24 cellular contexts compared by ENCODE assay signal in genomic region chr18:25175558-25175957, GRCh38.
"Had no signal": no experiment of that assay in that cellular context is flagged by ENCODE, and none has a peak within 500 bp of the region (broad histone marks: within the 10 kb centered on the region; RNA-seq: fewer than 3 reads in every experiment).

No MANE protein-coding gene starts in this region.

- H3K27ac ChIP-seq: colonic mucosa, coronary artery, dorsolateral prefrontal cortex, epithelial cell of prostate, esophagus muscularis mucosa, esophagus squamous epithelium, foreskin keratinocyte, gastrocnemius medialis, gastroesophageal sphincter, heart left ventricle, heart right ventricle, hepatocyte had no signal

- H3K36me3 ChIP-seq: colonic mucosa, esophagus muscularis mucosa, esophagus squamous epithelium, gastrocnemius medialis, gastroesophageal sphincter, heart left ventricle, heart right ventricle had no signal

- H3K9me3 ChIP-seq: colonic mucosa, esophagus muscularis mucosa, esophagus squamous epithelium, gastrocnemius medialis, gastroesophageal sphincter, heart left ventricle, heart right ventricle had no signal

- H3K4me3 ChIP-seq: colonic mucosa, coronary artery, dorsolateral prefrontal cortex, esophagus muscularis mucosa, esophagus squamous epithelium, gastrocnemius medialis, gastroesophageal sphincter, heart left ventricle, heart right ventricle, hepatocyte had no signal

- DNase-seq: colonic mucosa; cortex of kidney; dermis blood vessel endothelial cell; dorsolateral prefrontal cortex; effector CD4-positive, alpha-beta T cell; effector CD8-positive, alpha-beta T cell; effector memory CD4-positive, alpha-beta T cell; effector memory CD8-positive, alpha-beta T cell; endodermal cell; erythroblast; esophagus squamous epithelium; foreskin fibroblast; foreskin keratinocyte; foreskin melanocyte; gastrocnemius medialis; glutamatergic neuron; head of caudate nucleus; heart left ventricle; heart right ventricle had no signal

- H3K4me1 ChIP-seq: colonic mucosa, esophagus muscularis mucosa, esophagus squamous epithelium, foreskin keratinocyte, gastroesophageal sphincter had no signal
